23 cellular contexts compared by ENCODE assay signal in genomic region chr14:71645656-71646055, GRCh38.
A peak's percentile ranks its signal among the peaks of the same experiment; 100 is the strongest.
DNase-seq lines count a peak whose midpoint lies in the region; ATAC-seq, FAIRE-seq and TF ChIP-seq lines count a peak whose summit lies in the region.
"Had no signal": no experiment of that assay in that cellular context is flagged by ENCODE, and none has a peak within 500 bp of the region (broad histone marks: within the 10 kb centered on the region; RNA-seq: fewer than 3 reads in every experiment).

No MANE protein-coding gene starts in this region.

- H3K4me3 ChIP-seq in cardiac fibroblast (replicated peaks in 1 of 2; ENCODE audit: low read depth in 2 of 2, low read length in 2 of 2) (no peak overlapping the region), lower lobe of right lung (no peak overlapping the region)
- H3K4me3 ChIP-seq: esophagus muscularis mucosa, GM12878, heart right ventricle, right lobe of liver, SJCRH30 had no signal

- ATAC-seq in lower lobe of right lung: peak; percentile 39 to 44
- no peak for ATAC-seq in GM21367 (IDR thresholded peaks at IDR 0.05; ENCODE audit: unreplicated experiment)
- ATAC-seq: GM12878, heart right ventricle, natural killer cell, right lobe of liver had no signal

- intact Hi-C loops in lower lobe of right lung (cut with DNase I): no loop called here

- DNase-seq in AG20443 (ENCODE audit: low spot score) (peak; percentile 42), HTR-8/SVneo (ENCODE audit: insufficient read length, low spot score) (no peak), cardiac fibroblast (ENCODE audit: low read depth in 2 of 2) (peak; percentile 60 to 94), lower lobe of right lung (no peak), nucleus accumbens (lab: John Stamatoyannopoulos, UW) (no peak)
- no peak for DNase-seq in activated effector memory CD4-positive, alpha-beta T cell treated with anti-CD3 and anti-CD28 coated beads, Interleukin-2, amount 50 U/mL, for 16 hours
- DNase-seq: activated CD4-positive, alpha-beta T cell treated with anti-CD3 and anti-CD28 coated beads, Interleukin-2, amount 50 U/mL, for 1 hour; CD4-positive, alpha-beta T cell; GDM1; heart right ventricle; natural killer cell; NCI-H1048; NCI-H1930; NCI-H446 treated with DMSO at 0.1 percent for 48 hours; right lobe of liver; SJCRH30; stimulated activated CD4-positive, alpha-beta T cell treated with anti-CD3 and anti-CD28 coated beads, Interleukin-15, amount 100 ng/mL, for 24 hours; stimulated activated CD8-positive, alpha-beta memory T cell treated with anti-CD3 and anti-CD28 coated beads, Interleukin-4, amount 100 ng/mL, for 48 hours had no signal

- no peaks in the 10 kb centered on the region for H3K27me3 ChIP-seq in lower lobe of right lung (ENCODE audit: low read depth)
- H3K27me3 ChIP-seq: esophagus muscularis mucosa, heart right ventricle, right lobe of liver, SJCRH30 had no signal

- FAIRE-seq in HTR-8/SVneo (lab: Jason Lieb, UNC): peak; percentile 26
- FAIRE-seq: GM12878, RCC 7860 had no signal

- no peak for TF ChIP-seq CTCF in cardiac fibroblast (IDR thresholded peaks at IDR 0.05; ENCODE audit: low read depth, low read length)
- no peak for TF ChIP-seq CTCF in lower lobe of right lung (IDR thresholded peaks at IDR 0.05)

- no peaks in the 10 kb centered on the region for H3K4me1 ChIP-seq in lower lobe of right lung
- H3K4me1 ChIP-seq: right lobe of liver, SJCRH30 had no signal

- H3K27ac ChIP-seq in lower lobe of right lung: no peak overlapping the region
- H3K27ac ChIP-seq: esophagus muscularis mucosa, heart right ventricle, right lobe of liver, SJCRH30, WERI-Rb-1 had no signal

- H3K9me3 ChIP-seq in lower lobe of right lung: no peaks in the 10 kb centered on the region
- H3K9me3 ChIP-seq: right lobe of liver, SJCRH30 had no signal

- H3K36me3 ChIP-seq in lower lobe of right lung: no peaks in the 10 kb centered on the region
- H3K36me3 ChIP-seq: esophagus muscularis mucosa, right lobe of liver, SJCRH30 had no signal

Comparison
In these comparisons a context has a peak if more than half of its experiments do, and no peak if none do; other contexts are left out.
1. DNase-seq: peak in AG20443 (single experiment) and cardiac fibroblast (2 of 2); none in HTR-8/SVneo (single experiment), lower lobe of right lung (single experiment), activated effector memory CD4-positive, alpha-beta T cell treated with anti-CD3 and anti-CD28 coated beads, Interleukin-2, amount 50 U/mL, for 16 hours (single experiment) and nucleus accumbens (0 of 56).